In genomic region chr19:35745328-35746086, GRCh38 we compare ENCODE assay signal across 8 cellular contexts.
DNase-seq lines count a peak whose midpoint lies in the region; ATAC-seq, FAIRE-seq and TF ChIP-seq lines count a peak whose summit lies in the region.

Gene PSENEN, plus strand, starts transcription at chr19:35745651. Its CDS starts 280 bp downstream, at chr19:35745931.
Gene U2AF1L4, minus strand, starts transcription at chr19:35745418. Its CDS starts 27 bp downstream, at chr19:35745391.

- TF ChIP-seq CTCF in AG09309 (IDR thresholded peaks at IDR 0.05; ENCODE audit: control insufficient read depth, insufficient read depth, low read depth, low read length, missing control alignments), result no peak

- TF ChIP-seq POLR2A in GM19099 (IDR thresholded peaks at IDR 0.05; ENCODE audit: extremely low read depth, insufficient read length, low read depth), result peak; percentile 65

- peak within 1 kb of the TSS; percentile 85 for H3K4me3 ChIP-seq in AG09309 (ENCODE audit: control insufficient read depth, low read depth, low read length)

- FAIRE-seq in islet of Langerhans (lab: Jason Lieb, UNC), result peak; percentile 90

- ATAC-seq in HG03378 (IDR thresholded peaks at IDR 0.05; ENCODE audit: unreplicated experiment), result peak; percentile 39

- DNase-seq in AG09309 (ENCODE audit: low read depth), result peak; percentile 99
- peak; percentile 96 for DNase-seq in NCI-H510A (lab: John Stamatoyannopoulos, UW)
- DNase-seq in activated CD4-positive, CD25-positive, alpha-beta regulatory T cell treated with anti-CD3 and anti-CD28 coated beads, Interleukin-2, amount 50 U/mL, for 72 hours, result peak; percentile 93
- DNase-seq in cerebellar cortex (ENCODE audit: low spot score), result peak; percentile 100
- peak; percentile 89 to 91 for DNase-seq in stimulated activated CD4-positive, alpha-beta T cell treated with anti-CD3 and anti-CD28 coated beads, Interleukin-12 subunit alpha, Interleukin-12 subunit beta, amount 100 ng/mL, for 24 hours (ENCODE audit: low read depth in 2 of 2)

Comparison
In these comparisons a context has a peak if more than half of its experiments do, and no peak if none do; other contexts are left out.
1. Peak in every context shown above with its lines: DNase-seq, ATAC-seq and H3K4me3 ChIP-seq.